1 cellular context compared by ENCODE assay signal in genomic region chr10:79472951-79473350, GRCh38.
TF ChIP-seq lines count a peak whose summit lies in the region.

No MANE protein-coding gene starts in this region.

TF ChIP-seq in HepG2, 621 proteins besides CTCF, POLR2A, EP300 and RAD21 (continued from another document):
- TF ChIP-seq, protein P1, sequence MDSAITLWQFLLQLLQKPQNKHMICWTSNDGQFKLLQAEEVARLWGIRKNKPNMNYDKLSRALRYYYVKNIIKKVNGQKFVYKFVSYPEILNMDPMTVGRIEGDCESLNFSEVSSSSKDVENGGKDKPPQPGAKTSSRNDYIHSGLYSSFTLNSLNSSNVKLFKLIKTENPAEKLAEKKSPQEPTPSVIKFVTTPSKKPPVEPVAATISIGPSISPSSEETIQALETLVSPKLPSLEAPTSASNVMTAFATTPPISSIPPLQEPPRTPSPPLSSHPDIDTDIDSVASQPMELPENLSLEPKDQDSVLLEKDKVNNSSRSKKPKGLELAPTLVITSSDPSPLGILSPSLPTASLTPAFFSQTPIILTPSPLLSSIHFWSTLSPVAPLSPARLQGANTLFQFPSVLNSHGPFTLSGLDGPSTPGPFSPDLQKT (CRISPR knock-in tag; IDR thresholded peaks at IDR 0.05; ENCODE audit: borderline replicate concordance): no peak
- TF ChIP-seq CEBPB (IDR thresholded peaks at IDR 0.05; ENCODE audit: borderline replicate concordance, low read depth, low read length): peak; percentile 92
- TF ChIP-seq NR2F6 (IDR thresholded peaks at IDR 0.05): 0 out of 2 replicates have a peak, but pooled peaks have one; percentile 24
- no peak; the same call in 1 of the 2 replicates for TF ChIP-seq NR2F6 (CRISPR knock-in tag; IDR thresholded peaks at IDR 0.05)
- TF ChIP-seq HMGA1 (CRISPR knock-in tag; conservative IDR thresholded peaks at IDR 0.05): no peak
- no peak for TF ChIP-seq ZNF792 (CRISPR knock-in tag; IDR thresholded peaks at IDR 0.05)
- no peak for TF ChIP-seq ZBED4 (CRISPR knock-in tag; IDR thresholded peaks at IDR 0.05; ENCODE audit: borderline replicate concordance)
- no peak for TF ChIP-seq TRIM22 (IDR thresholded peaks at IDR 0.05)
- no peak for TF ChIP-seq ZNF7 (CRISPR knock-in tag; IDR thresholded peaks at IDR 0.05)
- TF ChIP-seq, protein P2, sequence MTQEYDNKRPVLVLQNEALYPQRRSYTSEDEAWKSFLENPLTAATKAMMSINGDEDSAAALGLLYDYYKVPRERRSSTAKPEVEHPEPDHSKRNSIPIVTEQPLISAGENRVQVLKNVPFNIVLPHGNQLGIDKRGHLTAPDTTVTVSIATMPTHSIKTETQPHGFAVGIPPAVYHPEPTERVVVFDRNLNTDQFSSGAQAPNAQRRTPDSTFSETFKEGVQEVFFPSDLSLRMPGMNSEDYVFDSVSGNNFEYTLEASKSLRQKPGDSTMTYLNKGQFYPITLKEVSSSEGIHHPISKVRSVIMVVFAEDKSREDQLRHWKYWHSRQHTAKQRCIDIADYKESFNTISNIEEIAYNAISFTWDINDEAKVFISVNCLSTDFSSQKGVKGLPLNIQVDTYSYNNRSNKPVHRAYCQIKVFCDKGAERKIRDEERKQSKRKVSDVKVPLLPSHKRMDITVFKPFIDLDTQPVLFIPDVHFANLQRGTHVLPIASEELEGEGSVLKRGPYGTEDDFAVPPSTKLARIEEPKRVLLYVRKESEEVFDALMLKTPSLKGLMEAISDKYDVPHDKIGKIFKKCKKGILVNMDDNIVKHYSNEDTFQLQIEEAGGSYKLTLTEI (CRISPR knock-in tag; conservative IDR thresholded peaks at IDR 0.05): no peak
- TF ChIP-seq ZFP62 (CRISPR knock-in tag; IDR thresholded peaks at IDR 0.05): no peak
- TF ChIP-seq ZNF367 (CRISPR knock-in tag; IDR thresholded peaks at IDR 0.05; ENCODE audit: borderline replicate concordance): no peak
- peak; percentile 72 for TF ChIP-seq RARA (CRISPR knock-in tag; IDR thresholded peaks at IDR 0.05)
- TF ChIP-seq RXRA (CRISPR knock-in tag; IDR thresholded peaks at IDR 0.05): no peak
- TF ChIP-seq SOX5 (CRISPR knock-in tag; IDR thresholded peaks at IDR 0.05; ENCODE audit: borderline replicate concordance): peak; percentile 61; the same call in 1 of the 2 replicates
- no peak for TF ChIP-seq STAG1 (CRISPR knock-in tag; IDR thresholded peaks at IDR 0.05)
- TF ChIP-seq ZNF891 (CRISPR knock-in tag; IDR thresholded peaks at IDR 0.05): no peak
- TF ChIP-seq TCF12 (IDR thresholded peaks at IDR 0.05): no peak
- TF ChIP-seq TCF12 (CRISPR knock-in tag; IDR thresholded peaks at IDR 0.05): no peak
- TF ChIP-seq, protein P3, sequence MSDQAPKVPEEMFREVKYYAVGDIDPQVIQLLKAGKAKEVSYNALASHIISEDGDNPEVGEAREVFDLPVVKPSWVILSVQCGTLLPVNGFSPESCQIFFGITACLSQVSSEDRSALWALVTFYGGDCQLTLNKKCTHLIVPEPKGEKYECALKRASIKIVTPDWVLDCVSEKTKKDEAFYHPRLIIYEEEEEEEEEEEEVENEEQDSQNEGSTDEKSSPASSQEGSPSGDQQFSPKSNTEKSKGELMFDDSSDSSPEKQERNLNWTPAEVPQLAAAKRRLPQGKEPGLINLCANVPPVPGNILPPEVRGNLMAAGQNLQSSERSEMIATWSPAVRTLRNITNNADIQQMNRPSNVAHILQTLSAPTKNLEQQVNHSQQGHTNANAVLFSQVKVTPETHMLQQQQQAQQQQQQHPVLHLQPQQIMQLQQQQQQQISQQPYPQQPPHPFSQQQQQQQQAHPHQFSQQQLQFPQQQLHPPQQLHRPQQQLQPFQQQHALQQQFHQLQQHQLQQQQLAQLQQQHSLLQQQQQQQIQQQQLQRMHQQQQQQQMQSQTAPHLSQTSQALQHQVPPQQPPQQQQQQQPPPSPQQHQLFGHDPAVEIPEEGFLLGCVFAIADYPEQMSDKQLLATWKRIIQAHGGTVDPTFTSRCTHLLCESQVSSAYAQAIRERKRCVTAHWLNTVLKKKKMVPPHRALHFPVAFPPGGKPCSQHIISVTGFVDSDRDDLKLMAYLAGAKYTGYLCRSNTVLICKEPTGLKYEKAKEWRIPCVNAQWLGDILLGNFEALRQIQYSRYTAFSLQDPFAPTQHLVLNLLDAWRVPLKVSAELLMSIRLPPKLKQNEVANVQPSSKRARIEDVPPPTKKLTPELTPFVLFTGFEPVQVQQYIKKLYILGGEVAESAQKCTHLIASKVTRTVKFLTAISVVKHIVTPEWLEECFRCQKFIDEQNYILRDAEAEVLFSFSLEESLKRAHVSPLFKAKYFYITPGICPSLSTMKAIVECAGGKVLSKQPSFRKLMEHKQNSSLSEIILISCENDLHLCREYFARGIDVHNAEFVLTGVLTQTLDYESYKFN (CRISPR knock-in tag; conservative IDR thresholded peaks at IDR 0.05): peak; percentile 32; the same call in 1 of the 2 replicates
- no peak for TF ChIP-seq HDAC1 (CRISPR knock-in tag; IDR thresholded peaks at IDR 0.05)
- TF ChIP-seq NR3C1 (CRISPR knock-in tag; IDR thresholded peaks at IDR 0.05): no peak
- TF ChIP-seq ZNF660 (CRISPR knock-in tag; IDR thresholded peaks at IDR 0.05; ENCODE audit: borderline replicate concordance, low read depth): no peak
- TF ChIP-seq PHF21A (CRISPR knock-in tag; IDR thresholded peaks at IDR 0.05): 0 out of 2 replicates have a peak, but pooled peaks have one; percentile 34
- no peak for TF ChIP-seq FOXP1 (IDR thresholded peaks at IDR 0.05)
- peak; percentile 18; the same call in 1 of the 2 replicates for TF ChIP-seq FOXP1 (CRISPR knock-in tag; IDR thresholded peaks at IDR 0.05)
- TF ChIP-seq ZNF296 (CRISPR knock-in tag; conservative IDR thresholded peaks at IDR 0.05): no peak
- TF ChIP-seq ZBTB43 (CRISPR knock-in tag; conservative IDR thresholded peaks at IDR 0.05): no peak
- TF ChIP-seq, protein P4, sequence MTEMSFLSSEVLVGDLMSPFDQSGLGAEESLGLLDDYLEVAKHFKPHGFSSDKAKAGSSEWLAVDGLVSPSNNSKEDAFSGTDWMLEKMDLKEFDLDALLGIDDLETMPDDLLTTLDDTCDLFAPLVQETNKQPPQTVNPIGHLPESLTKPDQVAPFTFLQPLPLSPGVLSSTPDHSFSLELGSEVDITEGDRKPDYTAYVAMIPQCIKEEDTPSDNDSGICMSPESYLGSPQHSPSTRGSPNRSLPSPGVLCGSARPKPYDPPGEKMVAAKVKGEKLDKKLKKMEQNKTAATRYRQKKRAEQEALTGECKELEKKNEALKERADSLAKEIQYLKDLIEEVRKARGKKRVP (CRISPR knock-in tag; IDR thresholded peaks at IDR 0.05): peak in 1 of 2 experiments; percentile 43; a peak in 1 of 4 replicates
- no peak for TF ChIP-seq ZNF546 (CRISPR knock-in tag; conservative IDR thresholded peaks at IDR 0.05)
- TF ChIP-seq CEBPG (CRISPR knock-in tag; IDR thresholded peaks at IDR 0.05): peak; percentile 85
- peak; percentile 12; the same call in 1 of the 2 replicates for TF ChIP-seq HMG20A (CRISPR knock-in tag; IDR thresholded peaks at IDR 0.05; ENCODE audit: borderline replicate concordance)
- no peak for TF ChIP-seq FOXA1 (IDR thresholded peaks at IDR 0.05)
- TF ChIP-seq FOXA1 (CRISPR knock-in tag; IDR thresholded peaks at IDR 0.05): no peak
- no peak for TF ChIP-seq DZIP1 (CRISPR knock-in tag; IDR thresholded peaks at IDR 0.05)
- no peak for TF ChIP-seq NONO (IDR thresholded peaks at IDR 0.05)
- TF ChIP-seq NONO (CRISPR knock-in tag; conservative IDR thresholded peaks at IDR 0.05): no peak
- TF ChIP-seq HNRNPUL1 (IDR thresholded peaks at IDR 0.05; ENCODE audit: low read depth, low read length): no peak
- no peak for TF ChIP-seq MAX (IDR thresholded peaks at IDR 0.05)
